In genomic region chr12:6927379-6927991, GRCh38 we compare ENCODE assay signal across 1 cellular context.
TF ChIP-seq lines count a peak whose summit lies in the region.

A gene with protein sequence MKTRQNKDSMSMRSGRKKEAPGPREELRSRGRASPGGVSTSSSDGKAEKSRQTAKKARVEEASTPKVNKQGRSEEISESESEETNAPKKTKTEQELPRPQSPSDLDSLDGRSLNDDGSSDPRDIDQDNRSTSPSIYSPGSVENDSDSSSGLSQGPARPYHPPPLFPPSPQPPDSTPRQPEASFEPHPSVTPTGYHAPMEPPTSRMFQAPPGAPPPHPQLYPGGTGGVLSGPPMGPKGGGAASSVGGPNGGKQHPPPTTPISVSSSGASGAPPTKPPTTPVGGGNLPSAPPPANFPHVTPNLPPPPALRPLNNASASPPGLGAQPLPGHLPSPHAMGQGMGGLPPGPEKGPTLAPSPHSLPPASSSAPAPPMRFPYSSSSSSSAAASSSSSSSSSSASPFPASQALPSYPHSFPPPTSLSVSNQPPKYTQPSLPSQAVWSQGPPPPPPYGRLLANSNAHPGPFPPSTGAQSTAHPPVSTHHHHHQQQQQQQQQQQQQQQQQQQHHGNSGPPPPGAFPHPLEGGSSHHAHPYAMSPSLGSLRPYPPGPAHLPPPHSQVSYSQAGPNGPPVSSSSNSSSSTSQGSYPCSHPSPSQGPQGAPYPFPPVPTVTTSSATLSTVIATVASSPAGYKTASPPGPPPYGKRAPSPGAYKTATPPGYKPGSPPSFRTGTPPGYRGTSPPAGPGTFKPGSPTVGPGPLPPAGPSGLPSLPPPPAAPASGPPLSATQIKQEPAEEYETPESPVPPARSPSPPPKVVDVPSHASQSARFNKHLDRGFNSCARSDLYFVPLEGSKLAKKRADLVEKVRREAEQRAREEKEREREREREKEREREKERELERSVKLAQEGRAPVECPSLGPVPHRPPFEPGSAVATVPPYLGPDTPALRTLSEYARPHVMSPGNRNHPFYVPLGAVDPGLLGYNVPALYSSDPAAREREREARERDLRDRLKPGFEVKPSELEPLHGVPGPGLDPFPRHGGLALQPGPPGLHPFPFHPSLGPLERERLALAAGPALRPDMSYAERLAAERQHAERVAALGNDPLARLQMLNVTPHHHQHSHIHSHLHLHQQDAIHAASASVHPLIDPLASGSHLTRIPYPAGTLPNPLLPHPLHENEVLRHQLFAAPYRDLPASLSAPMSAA (N-terminal part only) (plus strand): TSS chr12:6927959. CDS start chr12:6934002, 6,043 bp downstream.

TF ChIP-seq in HepG2, 621 proteins besides CTCF, POLR2A, EP300 and RAD21 (continued from another document and continues in another):
- TF ChIP-seq ZNF431 (CRISPR knock-in tag; IDR thresholded peaks at IDR 0.05; ENCODE audit: borderline replicate concordance, low read depth) (no peak), MXI1 (IDR thresholded peaks at IDR 0.05; ENCODE audit: borderline replicate concordance, low read depth, low read length) (0 out of 3 replicates have a peak, but pooled peaks have one; percentile 30), ZSCAN25 (CRISPR knock-in tag; IDR thresholded peaks at IDR 0.05) (peak; percentile 66; the same call in 1 of the 2 replicates), ZFX (CRISPR knock-in tag; IDR thresholded peaks at IDR 0.05; ENCODE audit: low read depth) (peak; percentile 86), HOXA5 (CRISPR knock-in tag; IDR thresholded peaks at IDR 0.05) (no peak), KLF16 (CRISPR knock-in tag; IDR thresholded peaks at IDR 0.05) (peak in 1 of 2 experiments; percentile 55; a peak in 1 of 4 replicates), ZNF563 (CRISPR knock-in tag; IDR thresholded peaks at IDR 0.05) (peak; percentile 48; the same call in 1 of the 2 replicates), ZNF3 (CRISPR knock-in tag; IDR thresholded peaks at IDR 0.05) (no peak), HNRNPK (IDR thresholded peaks at IDR 0.05; ENCODE audit: low read depth, low read length, poor library complexity, severe bottlenecking) (peak; percentile 98), ELF3 (CRISPR knock-in tag; IDR thresholded peaks at IDR 0.05) (peak; percentile 31; the same call in 1 of the 2 replicates), ZNF142 (CRISPR knock-in tag; IDR thresholded peaks at IDR 0.05) (no peak), RBM22 (optimal IDR thresholded peaks at IDR 0.05; ENCODE audit: low read length) (peak; percentile 22), LCORL (IDR thresholded peaks at IDR 0.05) (no peak), LCORL (CRISPR knock-in tag; IDR thresholded peaks at IDR 0.05) (peak; percentile 60; the same call in 1 of the 2 replicates), ZNF746 (CRISPR knock-in tag; IDR thresholded peaks at IDR 0.05) (peak; percentile 60; the same call in 1 of the 2 replicates), KLF6 (CRISPR knock-in tag; IDR thresholded peaks at IDR 0.05) (peak; percentile 44; the same call in 1 of the 2 replicates), AGO2 (optimal IDR thresholded peaks at IDR 0.05; ENCODE audit: low read depth, low read length) (peak; percentile 58), ZNF883 (CRISPR knock-in tag; IDR thresholded peaks at IDR 0.05; ENCODE audit: not compliant biosample characterization) (no peak), HINFP (CRISPR knock-in tag; IDR thresholded peaks at IDR 0.05; ENCODE audit: low read depth) (peak; percentile 29; the same call in 1 of the 2 replicates), NR0B2 (CRISPR knock-in tag; IDR thresholded peaks at IDR 0.05) (no peak)
- TF ChIP-seq, protein P1, sequence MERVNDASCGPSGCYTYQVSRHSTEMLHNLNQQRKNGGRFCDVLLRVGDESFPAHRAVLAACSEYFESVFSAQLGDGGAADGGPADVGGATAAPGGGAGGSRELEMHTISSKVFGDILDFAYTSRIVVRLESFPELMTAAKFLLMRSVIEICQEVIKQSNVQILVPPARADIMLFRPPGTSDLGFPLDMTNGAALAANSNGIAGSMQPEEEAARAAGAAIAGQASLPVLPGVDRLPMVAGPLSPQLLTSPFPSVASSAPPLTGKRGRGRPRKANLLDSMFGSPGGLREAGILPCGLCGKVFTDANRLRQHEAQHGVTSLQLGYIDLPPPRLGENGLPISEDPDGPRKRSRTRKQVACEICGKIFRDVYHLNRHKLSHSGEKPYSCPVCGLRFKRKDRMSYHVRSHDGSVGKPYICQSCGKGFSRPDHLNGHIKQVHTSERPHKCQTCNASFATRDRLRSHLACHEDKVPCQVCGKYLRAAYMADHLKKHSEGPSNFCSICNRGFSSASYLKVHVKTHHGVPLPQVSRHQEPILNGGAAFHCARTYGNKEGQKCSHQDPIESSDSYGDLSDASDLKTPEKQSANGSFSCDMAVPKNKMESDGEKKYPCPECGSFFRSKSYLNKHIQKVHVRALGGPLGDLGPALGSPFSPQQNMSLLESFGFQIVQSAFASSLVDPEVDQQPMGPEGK (CRISPR knock-in tag; IDR thresholded peaks at IDR 0.05), result peak; percentile 51
- TF ChIP-seq, protein P2, sequence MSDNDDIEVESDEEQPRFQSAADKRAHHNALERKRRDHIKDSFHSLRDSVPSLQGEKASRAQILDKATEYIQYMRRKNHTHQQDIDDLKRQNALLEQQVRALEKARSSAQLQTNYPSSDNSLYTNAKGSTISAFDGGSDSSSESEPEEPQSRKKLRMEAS (IDR thresholded peaks at IDR 0.05), result peak; percentile 63; the same call in 1 of the 2 replicates
- TF ChIP-seq, protein P3, sequence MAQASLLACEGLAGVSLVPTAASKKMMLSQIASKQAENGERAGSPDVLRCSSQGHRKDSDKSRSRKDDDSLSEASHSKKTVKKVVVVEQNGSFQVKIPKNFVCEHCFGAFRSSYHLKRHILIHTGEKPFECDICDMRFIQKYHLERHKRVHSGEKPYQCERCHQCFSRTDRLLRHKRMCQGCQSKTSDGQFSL (CRISPR knock-in tag; IDR thresholded peaks at IDR 0.05), result 0 out of 2 replicates have a peak, but pooled peaks have one; percentile 28
- TF ChIP-seq, protein P4, sequence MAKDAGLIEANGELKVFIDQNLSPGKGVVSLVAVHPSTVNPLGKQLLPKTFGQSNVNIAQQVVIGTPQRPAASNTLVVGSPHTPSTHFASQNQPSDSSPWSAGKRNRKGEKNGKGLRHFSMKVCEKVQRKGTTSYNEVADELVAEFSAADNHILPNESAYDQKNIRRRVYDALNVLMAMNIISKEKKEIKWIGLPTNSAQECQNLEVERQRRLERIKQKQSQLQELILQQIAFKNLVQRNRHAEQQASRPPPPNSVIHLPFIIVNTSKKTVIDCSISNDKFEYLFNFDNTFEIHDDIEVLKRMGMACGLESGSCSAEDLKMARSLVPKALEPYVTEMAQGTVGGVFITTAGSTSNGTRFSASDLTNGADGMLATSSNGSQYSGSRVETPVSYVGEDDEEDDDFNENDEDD (CRISPR knock-in tag; IDR thresholded peaks at IDR 0.05; ENCODE audit: borderline replicate concordance), result 0 out of 2 replicates have a peak, but pooled peaks have one; percentile 10
- TF ChIP-seq, protein P5, sequence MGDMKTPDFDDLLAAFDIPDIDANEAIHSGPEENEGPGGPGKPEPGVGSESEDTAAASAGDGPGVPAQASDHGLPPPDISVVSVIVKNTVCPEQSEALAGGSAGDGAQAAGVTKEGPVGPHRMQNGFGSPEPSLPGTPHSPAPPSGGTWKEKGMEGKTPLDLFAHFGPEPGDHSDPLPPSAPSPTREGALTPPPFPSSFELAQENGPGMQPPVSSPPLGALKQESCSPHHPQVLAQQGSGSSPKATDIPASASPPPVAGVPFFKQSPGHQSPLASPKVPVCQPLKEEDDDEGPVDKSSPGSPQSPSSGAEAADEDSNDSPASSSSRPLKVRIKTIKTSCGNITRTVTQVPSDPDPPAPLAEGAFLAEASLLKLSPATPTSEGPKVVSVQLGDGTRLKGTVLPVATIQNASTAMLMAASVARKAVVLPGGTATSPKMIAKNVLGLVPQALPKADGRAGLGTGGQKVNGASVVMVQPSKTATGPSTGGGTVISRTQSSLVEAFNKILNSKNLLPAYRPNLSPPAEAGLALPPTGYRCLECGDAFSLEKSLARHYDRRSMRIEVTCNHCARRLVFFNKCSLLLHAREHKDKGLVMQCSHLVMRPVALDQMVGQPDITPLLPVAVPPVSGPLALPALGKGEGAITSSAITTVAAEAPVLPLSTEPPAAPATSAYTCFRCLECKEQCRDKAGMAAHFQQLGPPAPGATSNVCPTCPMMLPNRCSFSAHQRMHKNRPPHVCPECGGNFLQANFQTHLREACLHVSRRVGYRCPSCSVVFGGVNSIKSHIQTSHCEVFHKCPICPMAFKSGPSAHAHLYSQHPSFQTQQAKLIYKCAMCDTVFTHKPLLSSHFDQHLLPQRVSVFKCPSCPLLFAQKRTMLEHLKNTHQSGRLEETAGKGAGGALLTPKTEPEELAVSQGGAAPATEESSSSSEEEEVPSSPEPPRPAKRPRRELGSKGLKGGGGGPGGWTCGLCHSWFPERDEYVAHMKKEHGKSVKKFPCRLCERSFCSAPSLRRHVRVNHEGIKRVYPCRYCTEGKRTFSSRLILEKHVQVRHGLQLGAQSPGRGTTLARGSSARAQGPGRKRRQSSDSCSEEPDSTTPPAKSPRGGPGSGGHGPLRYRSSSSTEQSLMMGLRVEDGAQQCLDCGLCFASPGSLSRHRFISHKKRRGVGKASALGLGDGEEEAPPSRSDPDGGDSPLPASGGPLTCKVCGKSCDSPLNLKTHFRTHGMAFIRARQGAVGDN (CRISPR knock-in tag; IDR thresholded peaks at IDR 0.05), result peak; percentile 68
- TF ChIP-seq, protein P6, sequence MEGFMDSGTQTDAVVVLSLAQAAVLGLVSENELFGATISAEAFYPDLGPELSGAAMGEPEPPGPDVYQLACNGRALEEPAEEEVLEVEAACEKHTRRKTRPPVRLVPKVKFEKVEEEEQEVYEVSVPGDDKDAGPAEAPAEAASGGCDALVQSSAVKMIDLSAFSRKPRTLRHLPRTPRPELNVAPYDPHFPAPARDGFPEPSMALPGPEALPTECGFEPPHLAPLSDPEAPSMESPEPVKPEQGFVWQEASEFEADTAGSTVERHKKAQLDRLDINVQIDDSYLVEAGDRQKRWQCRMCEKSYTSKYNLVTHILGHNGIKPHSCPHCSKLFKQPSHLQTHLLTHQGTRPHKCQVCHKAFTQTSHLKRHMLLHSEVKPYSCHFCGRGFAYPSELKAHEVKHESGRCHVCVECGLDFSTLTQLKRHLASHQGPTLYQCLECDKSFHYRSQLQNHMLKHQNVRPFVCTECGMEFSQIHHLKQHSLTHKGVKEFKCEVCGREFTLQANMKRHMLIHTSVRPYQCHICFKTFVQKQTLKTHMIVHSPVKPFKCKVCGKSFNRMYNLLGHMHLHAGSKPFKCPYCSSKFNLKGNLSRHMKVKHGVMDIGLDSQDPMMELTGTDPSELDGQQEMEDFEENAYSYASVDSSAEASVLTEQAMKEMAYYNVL (CRISPR knock-in tag; IDR thresholded peaks at IDR 0.05; ENCODE audit: borderline replicate concordance), result peak; percentile 98
